1 cellular context compared by ENCODE assay signal in genomic region chr2:36409971-36410370, GRCh38.
TF ChIP-seq lines count a peak whose summit lies in the region.

No MANE protein-coding gene starts in this region.

TF ChIP-seq in SK-N-SH treated with all-trans-retinoic acid at 6 μM for 48 hours, 23 proteins besides CTCF, POLR2A, EP300 and RAD21 (continued from another document):
- TF ChIP-seq CSRNP3 (CRISPR knock-in tag; IDR thresholded peaks at IDR 0.05) (no peak), ZNF8 (CRISPR knock-in tag; IDR thresholded peaks at IDR 0.05) (no peak), ZNF70 (CRISPR knock-in tag; IDR thresholded peaks at IDR 0.05) (no peak)
